ENCODE assay signal across 9 cellular contexts in genomic region chr19:31356587-31357314, GRCh38.
DNase-seq lines count a peak whose midpoint lies in the region; ATAC-seq lines count a peak whose summit lies in the region.
"Had no signal": no experiment of that assay in that cellular context is flagged by ENCODE, and none has a peak within 500 bp of the region (broad histone marks: within the 10 kb centered on the region; RNA-seq: fewer than 3 reads in every experiment).

No MANE protein-coding gene starts in this region.

- H3K27ac ChIP-seq in iPS-18a (ENCODE audit: low read length): no peak overlapping the region

- no peak overlapping the region for H3K9ac ChIP-seq in iPS-18a (ENCODE audit: low read length)

- H3K4me3 ChIP-seq in iPS-18a (ENCODE audit: low read length): peak overlapping the region; percentile 76

- peaks cover 89% of the 10 kb centered on the region for H3K27me3 Mint-ChIP-seq in activated naive CD4-positive, alpha-beta T cell treated with anti-CD3 and anti-CD28 coated beads, Interleukin-2, amount 10 ng/mL, durations not matched to agents 7 days and 5 days

- no peak overlapping the region for H3K4me3 Mint-ChIP-seq in activated naive CD4-positive, alpha-beta T cell treated with anti-CD3 and anti-CD28 coated beads, Interleukin-2, amount 10 ng/mL, durations not matched to agents 7 days and 5 days
- H3K4me3 Mint-ChIP-seq: stimulated activated naive CD8-positive, alpha-beta T cell treated with anti-CD3 and anti-CD28 coated beads, Interleukin-15, Interleukin-2, amounts not matched to agents 100 ng/mL and 50 ng/mL, for 24 hours had no signal

- no peaks in the 10 kb centered on the region for H3K9me3 Mint-ChIP-seq in activated naive CD4-positive, alpha-beta T cell treated with anti-CD3 and anti-CD28 coated beads, Interleukin-2, amount 10 ng/mL, durations not matched to agents 7 days and 5 days
- H3K9me3 Mint-ChIP-seq: stimulated activated naive CD8-positive, alpha-beta T cell treated with anti-CD3 and anti-CD28 coated beads, Interleukin-15, Interleukin-2, amounts not matched to agents 100 ng/mL and 50 ng/mL, for 24 hours had no signal

- no peak overlapping the region for H3K27ac Mint-ChIP-seq in activated naive CD4-positive, alpha-beta T cell treated with anti-CD3 and anti-CD28 coated beads, Interleukin-2, amount 10 ng/mL, durations not matched to agents 7 days and 5 days
- H3K27ac Mint-ChIP-seq: stimulated activated naive CD8-positive, alpha-beta T cell treated with anti-CD3 and anti-CD28 coated beads, Interleukin-15, Interleukin-2, amounts not matched to agents 100 ng/mL and 50 ng/mL, for 24 hours had no signal

- no peaks in the 10 kb centered on the region for H3K36me3 Mint-ChIP-seq in activated naive CD4-positive, alpha-beta T cell treated with anti-CD3 and anti-CD28 coated beads, Interleukin-2, amount 10 ng/mL, durations not matched to agents 7 days and 5 days

- peaks cover 24% of the 10 kb centered on the region for H3K4me1 Mint-ChIP-seq in activated naive CD4-positive, alpha-beta T cell treated with anti-CD3 and anti-CD28 coated beads, Interleukin-2, amount 10 ng/mL, durations not matched to agents 7 days and 5 days

- H3K27me3 ChIP-seq in iPS-18a (ENCODE audit: control insufficient read depth, insufficient read depth, low read length): peaks cover 70% of the 10 kb centered on the region

- no peak for ATAC-seq in GM21447 (IDR thresholded peaks at IDR 0.05; ENCODE audit: unreplicated experiment)

- no peaks in the 10 kb centered on the region for H3K9me3 ChIP-seq in iPS-18a (ENCODE audit: control insufficient read depth, low read depth, low read length)

- H3K36me3 ChIP-seq in iPS-18a (ENCODE audit: control insufficient read depth, low read depth, low read length): no peaks in the 10 kb centered on the region

- H3K4me1 ChIP-seq in iPS-18a (ENCODE audit: control insufficient read depth, low read depth, low read length): peaks cover 44% of the 10 kb centered on the region

- CTCF ChIA-PET in activated naive CD4-positive, alpha-beta T cell treated with anti-CD3 and anti-CD28 coated beads, Interleukin-2, amount 10 ng/mL, durations not matched to agents 7 days and 5 days (lab: Charles Lee): interaction anchor here (1.8 to 4.0 kb wide), 3 partner anchors 302 to 674 kb away, joined by 6 to 13 read pairs (median 8); no protein-coding TSS in a partner anchor

- DNase-seq in NOMO-1 treated with dmso at 0.1 percent for 144 hours (lab: John Stamatoyannopoulos, UW; ENCODE audit: unreplicated experiment): peak; percentile 72
- peak; percentile 58 for DNase-seq in activated naive CD4-positive, alpha-beta T cell treated with anti-CD3 and anti-CD28 coated beads, Interleukin-2, amount 10 ng/mL, durations not matched to agents 7 days and 5 days
- DNase-seq in stimulated activated CD8-positive, alpha-beta memory T cell treated with anti-CD3 and anti-CD28 coated beads, Interleukin-15, amount 100 ng/mL, for 48 hours (ENCODE audit: low read depth in 2 of 2): peak; percentile 42 to 43
- DNase-seq in NCI-H2029 treated with DMSO at 0.1 percent for 48 hours (lab: John Stamatoyannopoulos, UW): no peak
- DNase-seq in DMS79 (lab: John Stamatoyannopoulos, UW): no peak
- DNase-seq in NCI-H524 (lab: John Stamatoyannopoulos, UW): no peak

Comparison
In these comparisons a context has a peak if more than half of its experiments do, and no peak if none do; other contexts are left out.
1. DNase-seq: peak in NOMO-1 treated with dmso at 0.1 percent for 144 hours (single experiment), activated naive CD4-positive, alpha-beta T cell treated with anti-CD3 and anti-CD28 coated beads, Interleukin-2, amount 10 ng/mL, durations not matched to agents 7 days and 5 days (single experiment) and stimulated activated CD8-positive, alpha-beta memory T cell treated with anti-CD3 and anti-CD28 coated beads, Interleukin-15, amount 100 ng/mL, for 48 hours (2 of 2); none in NCI-H2029 treated with DMSO at 0.1 percent for 48 hours (single experiment), DMS79 (single experiment) and NCI-H524 (0 of 2).